ENCODE assay signal across 25 cellular contexts in the genomic region with DNA sequence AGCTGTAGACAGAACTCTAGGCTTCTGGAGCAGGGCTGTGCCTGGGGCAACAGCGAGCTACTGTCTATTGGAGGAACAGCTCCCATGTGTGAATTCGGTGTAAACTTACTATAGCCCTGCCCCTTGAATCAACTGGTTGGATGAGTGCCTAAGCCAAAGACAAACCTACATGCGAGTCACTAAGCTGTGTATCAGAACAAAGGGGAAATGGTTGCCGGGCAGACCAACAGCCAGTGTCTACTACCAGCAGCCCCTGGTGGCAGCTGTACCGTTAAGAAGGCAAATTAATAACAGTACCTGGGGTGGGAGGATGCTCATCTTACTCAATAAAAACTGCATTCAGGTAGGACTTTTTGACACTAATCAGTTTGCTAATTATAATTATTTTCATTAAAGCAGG.
"Had no signal": no experiment of that assay in that cellular context is flagged by ENCODE, and none has a peak within 500 bp of the region (broad histone marks: within the 10 kb centered on the region; RNA-seq: fewer than 3 reads in every experiment).

No MANE protein-coding gene starts in this region.

- H3K9me3 Mint-ChIP-seq: activated naive CD4-positive, alpha-beta T cell treated with anti-CD3 and anti-CD28 coated beads for 36 hours had no signal

- H3K4me3 Mint-ChIP-seq: activated naive CD4-positive, alpha-beta T cell treated with anti-CD3 and anti-CD28 coated beads for 36 hours; activated naive CD8-positive, alpha-beta T cell treated with anti-CD3 and anti-CD28 coated beads for 36 hours; activated T-helper 1 cell treated with anti-CD3 and anti-CD28 coated beads, Interleukin-12 subunit alpha, Interleukin-12 subunit beta, Interleukin-2, Interleukin-4 antibody, amounts not matched to agents 30 ng/mL and 10 ng/mL and 1 ng/mL, durations not matched to agents 14 hours and 24 hours and 36 hours; effector memory CD8-positive, alpha-beta T cell; naive thymus-derived CD4-positive, alpha-beta T cell; stimulated activated naive B cell treated with anti-CD40 and anti-IgM and Interleukin-4, amounts not matched to agents 10 μg/mL and 1 μg/mL and 100 μg/mL, for 72 hours had no signal

- H2AFZ ChIP-seq: hepatocyte, parathyroid adenoma had no signal

- H3K4me2 ChIP-seq: hepatocyte, smooth muscle cell had no signal

- H3K79me2 ChIP-seq: hepatocyte, parathyroid adenoma had no signal

- H3K27me3 ChIP-seq: adrenal gland, body of pancreas, hepatocyte, suprapubic skin, tibial artery, upper lobe of right lung had no signal

- ATAC-seq: body of pancreas; effector memory CD8-positive, alpha-beta T cell; gastroesophageal sphincter; left colon; naive thymus-derived CD4-positive, alpha-beta T cell; psoas muscle; stimulated activated naive B cell treated with anti-CD40 and anti-IgM and Interleukin-4, amounts not matched to agents 10 μg/mL and 1 μg/mL and 100 μg/mL, for 72 hours; upper lobe of right lung had no signal

- H3K36me3 ChIP-seq: adrenal gland, gastroesophageal sphincter, suprapubic skin, tibial artery, upper lobe of right lung had no signal

- H3K4me1 Mint-ChIP-seq: activated naive CD8-positive, alpha-beta T cell treated with anti-CD3 and anti-CD28 coated beads for 36 hours; naive thymus-derived CD4-positive, alpha-beta T cell; stimulated activated naive B cell treated with anti-CD40 and anti-IgM and Interleukin-4, amounts not matched to agents 10 μg/mL and 1 μg/mL and 100 μg/mL, for 72 hours had no signal

- H3K27ac ChIP-seq: adrenal gland, body of pancreas, gastroesophageal sphincter, hepatocyte, parathyroid adenoma, psoas muscle, suprapubic skin, tibial artery, upper lobe of right lung had no signal

- H3K27ac Mint-ChIP-seq: activated naive CD4-positive, alpha-beta T cell treated with anti-CD3 and anti-CD28 coated beads for 36 hours; activated naive CD8-positive, alpha-beta T cell treated with anti-CD3 and anti-CD28 coated beads for 36 hours; activated T-helper 1 cell treated with anti-CD3 and anti-CD28 coated beads, Interleukin-12 subunit alpha, Interleukin-12 subunit beta, Interleukin-2, Interleukin-4 antibody, amounts not matched to agents 30 ng/mL and 10 ng/mL and 1 ng/mL, durations not matched to agents 14 hours and 24 hours and 36 hours; effector memory CD8-positive, alpha-beta T cell; naive thymus-derived CD4-positive, alpha-beta T cell; stimulated activated naive B cell treated with anti-CD40 and anti-IgM and Interleukin-4, amounts not matched to agents 10 μg/mL and 1 μg/mL and 100 μg/mL, for 72 hours had no signal

- H3K4me1 ChIP-seq: adrenal gland, body of pancreas, gastroesophageal sphincter, parathyroid adenoma, psoas muscle, suprapubic skin, tibial artery, upper lobe of right lung had no signal

- H3K4me3 ChIP-seq: adrenal gland, body of pancreas, gastroesophageal sphincter, hepatocyte, psoas muscle, smooth muscle cell, suprapubic skin, tibial artery, upper lobe of right lung had no signal

- H3K9ac ChIP-seq: parathyroid adenoma had no signal

- H3K9me3 ChIP-seq: adrenal gland, body of pancreas, gastroesophageal sphincter, psoas muscle, suprapubic skin, tibial artery, upper lobe of right lung had no signal

- H3K36me3 Mint-ChIP-seq: activated naive CD8-positive, alpha-beta T cell treated with anti-CD3 and anti-CD28 coated beads for 36 hours; naive thymus-derived CD4-positive, alpha-beta T cell; stimulated activated naive B cell treated with anti-CD40 and anti-IgM and Interleukin-4, amounts not matched to agents 10 μg/mL and 1 μg/mL and 100 μg/mL, for 72 hours had no signal

- H3K27me3 Mint-ChIP-seq: activated naive CD8-positive, alpha-beta T cell treated with anti-CD3 and anti-CD28 coated beads for 36 hours; effector memory CD8-positive, alpha-beta T cell had no signal

- DNase-seq: activated CD4-positive, alpha-beta T cell treated with anti-CD3 and anti-CD28 coated beads for 48 hours; activated CD4-positive, alpha-beta T cell treated with anti-CD3 and anti-CD28 coated beads, Interleukin-2, amount 50 U/mL, for 48 hours; activated CD8-positive, alpha-beta memory T cell treated with anti-CD3 and anti-CD28 coated beads for 24 hours; activated effector memory CD4-positive, alpha-beta T cell treated with anti-CD3 and anti-CD28 coated beads, Interleukin-2, amount 50 U/mL, for 16 hours; activated naive CD4-positive, alpha-beta T cell treated with anti-CD3 and anti-CD28 coated beads for 36 hours; activated naive CD8-positive, alpha-beta T cell treated with anti-CD3 and anti-CD28 coated beads for 36 hours; adrenal gland; aorta; body of pancreas; effector memory CD8-positive, alpha-beta T cell; left colon; midbrain; naive thymus-derived CD4-positive, alpha-beta T cell; occipital lobe; psoas muscle; stimulated activated CD4-positive, alpha-beta T cell treated with anti-CD3 and anti-CD28 coated beads, Interleukin-1b, Interleukin-23, amount 100 ng/mL, for 48 hours; stimulated activated naive B cell treated with anti-CD40 and anti-IgM and Interleukin-4, amounts not matched to agents 10 μg/mL and 1 μg/mL and 100 μg/mL, for 72 hours; tibial artery; upper lobe of right lung had no signal
